In genomic region chr5:128426090-128426534, GRCh38 we compare ENCODE assay signal across 16 cellular contexts.
DNase-seq lines count a peak whose midpoint lies in the region; ATAC-seq and TF ChIP-seq lines count a peak whose summit lies in the region.
"Had no signal": no experiment of that assay in that cellular context is flagged by ENCODE, and none has a peak within 500 bp of the region (broad histone marks: within the 10 kb centered on the region; RNA-seq: fewer than 3 reads in every experiment).

No MANE protein-coding gene starts in this region.

- intact Hi-C loops in transverse colon (cut with DNase I; ENCODE audit: low total_unique reads), result no loop called here

- peaks cover 0 to 10% of the 10 kb centered on the region in 2 donors for H3K9me3 Mint-ChIP-seq in stimulated activated naive CD8-positive, alpha-beta T cell treated with anti-CD3 and anti-CD28 coated beads, Interleukin-15, amount 100 ng/mL, for 72 hours

- TF ChIP-seq CTCF in GM06990 (IDR thresholded peaks at IDR 0.05; ENCODE audit: insufficient read depth, low read length, poor library complexity, severe bottlenecking) (no peak), GM10266 (IDR thresholded peaks at IDR 0.05; ENCODE audit: control insufficient read depth, insufficient read depth, low read depth, missing control alignments) (no peak), transverse colon (IDR thresholded peaks at IDR 0.05) (no peak)

- peak; percentile 74 for ATAC-seq in GM19372 (IDR thresholded peaks at IDR 0.05; ENCODE audit: low read depth, unreplicated experiment)
- ATAC-seq in HG02759 (IDR thresholded peaks at IDR 0.05; ENCODE audit: unreplicated experiment), result peak; percentile 83
- peak; percentile 92 for ATAC-seq in HG03457 (IDR thresholded peaks at IDR 0.05; ENCODE audit: unreplicated experiment)
- ATAC-seq in stimulated activated naive CD8-positive, alpha-beta T cell treated with anti-CD3 and anti-CD28 coated beads, Interleukin-15, amount 100 ng/mL, for 72 hours, result no peak
- ATAC-seq: left ventricle myocardium superior, pancreas had no signal

- H3K4me3 ChIP-seq in GM06990 (replicated peaks; ENCODE audit: low read depth, low read length) (no peak overlapping the region), transverse colon (no peak overlapping the region)
- H3K4me3 ChIP-seq: pancreas had no signal

- no peak overlapping the region for H3K27ac ChIP-seq in transverse colon
- H3K27ac ChIP-seq: pancreas had no signal

- H3K27me3 Mint-ChIP-seq in stimulated activated naive CD8-positive, alpha-beta T cell treated with anti-CD3 and anti-CD28 coated beads, Interleukin-15, amount 100 ng/mL, for 72 hours, result no peaks in the 10 kb centered on the region

- H3K27me3 ChIP-seq in GM06990 (replicated peaks; ENCODE audit: control insufficient read depth, insufficient read depth, low read length), result no peaks in the 10 kb centered on the region
- H3K27me3 ChIP-seq in transverse colon, result no peaks in the 10 kb centered on the region

- no peak for TF ChIP-seq POLR2A in transverse colon (IDR thresholded peaks at IDR 0.05)

- H3K4me3 Mint-ChIP-seq in stimulated activated naive CD8-positive, alpha-beta T cell treated with anti-CD3 and anti-CD28 coated beads, Interleukin-15, amount 100 ng/mL, for 72 hours, result no peak overlapping the region

- no peak for TF ChIP-seq EP300 in transverse colon (IDR thresholded peaks at IDR 0.05; ENCODE audit: low read depth)

- H3K27ac Mint-ChIP-seq in stimulated activated naive CD8-positive, alpha-beta T cell treated with anti-CD3 and anti-CD28 coated beads, Interleukin-15, amount 100 ng/mL, for 72 hours, result no peak overlapping the region

- H3K36me3 ChIP-seq in GM06990 (ENCODE audit: control insufficient read depth, insufficient read depth, low read length) (no peaks in the 10 kb centered on the region), transverse colon (no peaks in the 10 kb centered on the region)
- H3K36me3 ChIP-seq: pancreas had no signal

- WGBS in transverse colon (ENCODE audit: low coverage in 1 of 2), 2 donors, result 53 to 78% methylated on average over 3 to 5 of the region's 5 CpGs

- H3K9me3 ChIP-seq in transverse colon, result peaks cover 0 to 3% of the 10 kb centered on the region in 2 donors
- H3K9me3 ChIP-seq: pancreas had no signal

- DNase-seq in GM06990 (ENCODE audit: extremely low read depth, insufficient read length) (peak; percentile 4), GM10266 (ENCODE audit: extremely low spot score) (no peak), NCI-H2227 (lab: John Stamatoyannopoulos, UW; ENCODE audit: unreplicated experiment) (no peak), transverse colon (no peak)
- DNase-seq in stimulated activated naive CD8-positive, alpha-beta T cell treated with anti-CD3 and anti-CD28 coated beads, Interleukin-15, amount 100 ng/mL, for 72 hours, result no peak
- DNase-seq: 8988T; activated CD4-positive, alpha-beta T cell treated with anti-CD3 and anti-CD28 coated beads for 4 hours; activated naive CD4-positive, alpha-beta T cell; dermis blood vessel endothelial cell; KBM-7; left ventricle myocardium superior; pancreas; stimulated activated CD4-positive, alpha-beta T cell treated with anti-CD3 and anti-CD28 coated beads, Interleukin-4, amount 100 ng/mL, for 4 hours had no signal

- H3K4me1 Mint-ChIP-seq in stimulated activated naive CD8-positive, alpha-beta T cell treated with anti-CD3 and anti-CD28 coated beads, Interleukin-15, amount 100 ng/mL, for 72 hours, result no peaks in the 10 kb centered on the region

- in situ Hi-C loops in transverse colon (cut with MboI; ENCODE audit: low pct_ligation_motif_present in 1 of 4, low pct_unique_long_range_greater_than_20kb in 1 of 4, low sequenced_read_pairs in 3 of 4), result no loop called here

- no peaks in the 10 kb centered on the region for H3K4me1 ChIP-seq in transverse colon
